In the genomic region with DNA sequence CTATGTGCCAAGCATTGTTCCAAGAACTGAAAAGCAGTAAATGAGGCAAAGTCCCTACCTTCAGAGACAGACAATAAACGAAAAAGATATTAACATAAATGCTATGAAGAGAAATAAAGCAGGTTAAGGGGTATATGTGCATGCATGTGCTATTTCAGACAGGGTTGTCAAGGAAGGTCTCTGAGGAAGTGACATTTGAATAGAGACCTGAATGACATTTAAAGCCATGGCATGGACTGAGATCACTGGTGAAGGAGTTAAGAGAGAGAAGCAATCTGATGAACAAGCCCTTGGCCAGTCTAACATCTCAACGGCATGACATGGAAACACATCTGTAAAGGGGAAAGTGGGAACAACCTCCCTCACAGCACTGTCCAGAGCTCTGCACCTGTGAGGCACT, we compare ENCODE assay signal across 30 cellular contexts.
"Had no signal": no experiment of that assay in that cellular context is flagged by ENCODE, and none has a peak within 500 bp of the region (broad histone marks: within the 10 kb centered on the region; RNA-seq: fewer than 3 reads in every experiment).

No MANE protein-coding gene starts in this region.

- H3K27ac Mint-ChIP-seq: activated CD4-positive, alpha-beta T cell treated with anti-CD3 and anti-CD28 coated beads, Interleukin-2, amount 10 ng/mL, durations not matched to agents 24 days and 14 days; activated CD8-positive, alpha-beta T cell treated with anti-CD3 and anti-CD28 coated beads for 36 hours; activated naive CD4-positive, alpha-beta T cell treated with anti-CD3 and anti-CD28 coated beads, Interleukin-2, amount 10 ng/mL, durations not matched to agents 7 days and 5 days; activated naive CD8-positive, alpha-beta T cell; activated naive CD8-positive, alpha-beta T cell treated with anti-CD3 and anti-CD28 coated beads, Interleukin-2, amount 50 U/mL, for 24 hours; activated T-helper 1 cell treated with anti-CD3 and anti-CD28 coated beads, Interleukin-12 subunit alpha, Interleukin-12 subunit beta, Interleukin-2, Interleukin-4 antibody, amounts not matched to agents 30 ng/mL and 10 ng/mL and 1 ng/mL, durations not matched to agents 14 hours and 24 hours and 36 hours; T-cell; T-helper 17 cell had no signal

- ATAC-seq: activated CD8-positive, alpha-beta T cell treated with anti-CD3 and anti-CD28 coated beads for 36 hours; activated naive CD8-positive, alpha-beta T cell treated with anti-CD3 and anti-CD28 coated beads, Interleukin-2, amount 50 U/mL, for 24 hours; activated T-cell treated with anti-CD3 and anti-CD28 coated beads, Interleukin-2, amount 50 U/mL, for 4 hours; Right ventricle myocardium inferior; SK-N-SH treated with all-trans-retinoic acid at 6 μM for 48 hours; T-cell; T-helper 17 cell had no signal

- H3K27ac ChIP-seq: PC-9, RWPE1, VCaP had no signal

- DNase-seq: activated CD4-positive, alpha-beta T cell treated with anti-CD3 and anti-CD28 coated beads, Interleukin-2, amount 10 ng/mL, durations not matched to agents 24 days and 14 days; activated CD4-positive, alpha-beta T cell treated with anti-CD3 and anti-CD28 coated beads, Interleukin-2, amount 50 U/mL, for 4 hours; activated CD8-positive, alpha-beta T cell treated with anti-CD3 and anti-CD28 coated beads for 36 hours; activated naive CD4-positive, alpha-beta T cell treated with anti-CD3 and anti-CD28 coated beads, Interleukin-2, amount 10 ng/mL, durations not matched to agents 7 days and 5 days; activated naive CD8-positive, alpha-beta T cell treated with anti-CD3 and anti-CD28 coated beads, Interleukin-2, amount 50 U/mL, for 24 hours; activated T-cell treated with anti-CD3 and anti-CD28 coated beads, Interleukin-2, amount 50 U/mL, for 4 hours; anterior cingulate cortex; caudate nucleus; cerebellar nuclear complex; MM.1S; MV-4-11; NCI-H1092; NCI-H1436 treated with DMSO at 0.1 percent for 48 hours; NCI-H1694 treated with DMSO at 0.1 percent for 48 hours; NCI-H2029; NCI-H345; NCI-H526; NCI-H748 treated with DMSO at 0.1 percent for 48 hours; NK-92 treated with Interleukin-12 subunit alpha and Interleukin-12 subunit beta, amount 100 ng/mL, for 24 hours; PC-9; SIG-M5; T-cell; T-helper 17 cell had no signal

- H3K4me2 ChIP-seq: PC-9 had no signal

- H3K4me1 Mint-ChIP-seq: activated CD4-positive, alpha-beta T cell treated with anti-CD3 and anti-CD28 coated beads, Interleukin-2, amount 10 ng/mL, durations not matched to agents 24 days and 14 days; activated naive CD4-positive, alpha-beta T cell treated with anti-CD3 and anti-CD28 coated beads, Interleukin-2, amount 10 ng/mL, durations not matched to agents 7 days and 5 days; brain had no signal

- H3K4me3 Mint-ChIP-seq: activated CD4-positive, alpha-beta T cell treated with anti-CD3 and anti-CD28 coated beads, Interleukin-2, amount 10 ng/mL, durations not matched to agents 24 days and 14 days; activated CD8-positive, alpha-beta T cell treated with anti-CD3 and anti-CD28 coated beads for 36 hours; activated naive CD4-positive, alpha-beta T cell treated with anti-CD3 and anti-CD28 coated beads, Interleukin-2, amount 10 ng/mL, durations not matched to agents 7 days and 5 days; activated naive CD8-positive, alpha-beta T cell; activated naive CD8-positive, alpha-beta T cell treated with anti-CD3 and anti-CD28 coated beads, Interleukin-2, amount 50 U/mL, for 24 hours; activated T-cell treated with anti-CD3 and anti-CD28 coated beads, Interleukin-2, amount 50 U/mL, for 4 hours; activated T-helper 1 cell treated with anti-CD3 and anti-CD28 coated beads, Interleukin-12 subunit alpha, Interleukin-12 subunit beta, Interleukin-2, Interleukin-4 antibody, amounts not matched to agents 30 ng/mL and 10 ng/mL and 1 ng/mL, durations not matched to agents 14 hours and 24 hours and 36 hours; brain; T-cell; T-helper 17 cell had no signal

- H3K27me3 Mint-ChIP-seq: activated CD4-positive, alpha-beta T cell treated with anti-CD3 and anti-CD28 coated beads, Interleukin-2, amount 10 ng/mL, durations not matched to agents 24 days and 14 days; activated CD8-positive, alpha-beta T cell treated with anti-CD3 and anti-CD28 coated beads for 36 hours; activated naive CD4-positive, alpha-beta T cell treated with anti-CD3 and anti-CD28 coated beads, Interleukin-2, amount 10 ng/mL, durations not matched to agents 7 days and 5 days; activated naive CD8-positive, alpha-beta T cell; activated naive CD8-positive, alpha-beta T cell treated with anti-CD3 and anti-CD28 coated beads, Interleukin-2, amount 50 U/mL, for 24 hours; brain; T-cell; T-helper 17 cell had no signal

- H3K4me3 ChIP-seq: PC-9 had no signal
